ENCODE assay signal across 1 cellular context in the genomic region with DNA sequence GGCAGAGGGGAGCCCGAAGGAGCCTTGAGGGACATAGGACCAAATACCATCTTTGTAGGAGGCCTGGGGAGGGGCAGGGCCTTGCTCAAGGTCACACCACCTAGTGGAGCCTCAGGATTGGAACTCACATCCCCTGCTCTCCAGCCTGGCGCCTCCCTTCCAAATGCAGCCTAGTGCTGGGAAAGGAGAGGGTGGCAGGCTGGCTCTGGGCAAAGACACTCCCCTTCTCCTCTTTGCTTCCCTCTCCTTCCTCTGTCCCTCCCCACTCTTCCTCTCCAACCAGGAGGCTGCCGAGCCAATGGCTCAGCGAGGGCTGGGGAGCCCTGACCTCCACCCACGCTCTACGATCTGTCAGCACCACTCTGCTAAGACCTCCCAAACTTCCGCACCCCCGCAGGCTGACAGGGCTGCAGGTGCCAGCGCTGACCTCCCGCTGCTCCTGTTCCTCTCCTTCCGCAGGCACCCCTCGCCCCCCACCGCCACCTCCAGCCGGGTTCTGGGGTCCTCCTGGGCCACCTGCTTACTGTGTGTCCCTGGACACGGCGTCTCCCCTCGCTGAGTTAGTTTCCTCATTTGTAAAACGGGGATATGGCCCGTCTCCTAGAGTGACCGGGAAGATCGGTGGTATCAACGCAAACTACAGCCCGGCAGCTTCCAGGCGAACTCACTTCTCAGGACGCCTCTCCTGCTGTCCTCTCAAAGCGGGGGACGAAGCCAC.
TF ChIP-seq lines count a peak whose summit lies in the region.

No MANE protein-coding gene starts in this region.

TF ChIP-seq in HepG2, 621 proteins besides CTCF, POLR2A, EP300 and RAD21 (continues in another document):
- TF ChIP-seq, protein P1, sequence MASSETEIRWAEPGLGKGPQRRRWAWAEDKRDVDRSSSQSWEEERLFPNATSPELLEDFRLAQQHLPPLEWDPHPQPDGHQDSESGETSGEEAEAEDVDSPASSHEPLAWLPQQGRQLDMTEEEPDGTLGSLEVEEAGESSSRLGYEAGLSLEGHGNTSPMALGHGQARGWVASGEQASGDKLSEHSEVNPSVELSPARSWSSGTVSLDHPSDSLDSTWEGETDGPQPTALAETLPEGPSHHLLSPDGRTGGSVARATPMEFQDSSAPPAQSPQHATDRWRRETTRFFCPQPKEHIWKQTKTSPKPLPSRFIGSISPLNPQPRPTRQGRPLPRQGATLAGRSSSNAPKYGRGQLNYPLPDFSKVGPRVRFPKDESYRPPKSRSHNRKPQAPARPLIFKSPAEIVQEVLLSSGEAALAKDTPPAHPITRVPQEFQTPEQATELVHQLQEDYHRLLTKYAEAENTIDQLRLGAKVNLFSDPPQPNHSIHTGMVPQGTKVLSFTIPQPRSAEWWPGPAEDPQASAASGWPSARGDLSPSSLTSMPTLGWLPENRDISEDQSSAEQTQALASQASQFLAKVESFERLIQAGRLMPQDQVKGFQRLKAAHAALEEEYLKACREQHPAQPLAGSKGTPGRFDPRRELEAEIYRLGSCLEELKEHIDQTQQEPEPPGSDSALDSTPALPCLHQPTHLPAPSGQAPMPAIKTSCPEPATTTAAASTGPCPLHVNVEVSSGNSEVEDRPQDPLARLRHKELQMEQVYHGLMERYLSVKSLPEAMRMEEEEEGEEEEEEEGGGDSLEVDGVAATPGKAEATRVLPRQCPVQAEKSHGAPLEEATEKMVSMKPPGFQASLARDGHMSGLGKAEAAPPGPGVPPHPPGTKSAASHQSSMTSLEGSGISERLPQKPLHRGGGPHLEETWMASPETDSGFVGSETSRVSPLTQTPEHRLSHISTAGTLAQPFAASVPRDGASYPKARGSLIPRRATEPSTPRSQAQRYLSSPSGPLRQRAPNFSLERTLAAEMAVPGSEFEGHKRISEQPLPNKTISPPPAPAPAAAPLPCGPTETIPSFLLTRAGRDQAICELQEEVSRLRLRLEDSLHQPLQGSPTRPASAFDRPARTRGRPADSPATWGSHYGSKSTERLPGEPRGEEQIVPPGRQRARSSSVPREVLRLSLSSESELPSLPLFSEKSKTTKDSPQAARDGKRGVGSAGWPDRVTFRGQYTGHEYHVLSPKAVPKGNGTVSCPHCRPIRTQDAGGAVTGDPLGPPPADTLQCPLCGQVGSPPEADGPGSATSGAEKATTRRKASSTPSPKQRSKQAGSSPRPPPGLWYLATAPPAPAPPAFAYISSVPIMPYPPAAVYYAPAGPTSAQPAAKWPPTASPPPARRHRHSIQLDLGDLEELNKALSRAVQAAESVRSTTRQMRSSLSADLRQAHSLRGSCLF (CRISPR knock-in tag; IDR thresholded peaks at IDR 0.05; ENCODE audit: borderline replicate concordance): no peak
- TF ChIP-seq SOX13 (IDR thresholded peaks at IDR 0.05) (no peak), SOX13 (CRISPR knock-in tag; conservative IDR thresholded peaks at IDR 0.05 in 1 of 2, IDR thresholded peaks at IDR 0.05 in 1 of 2) (no peak), FOXC1 (CRISPR knock-in tag; IDR thresholded peaks at IDR 0.05; ENCODE audit: borderline replicate concordance) (no peak), ZNF264 (CRISPR knock-in tag; IDR thresholded peaks at IDR 0.05) (no peak), NR2F6 (IDR thresholded peaks at IDR 0.05) (peak; percentile 12; the same call in 1 of the 2 replicates), NR2F6 (CRISPR knock-in tag; IDR thresholded peaks at IDR 0.05) (no peak), NAIF1 (CRISPR knock-in tag; IDR thresholded peaks at IDR 0.05; ENCODE audit: borderline replicate concordance) (no peak), ZNF256 (CRISPR knock-in tag; conservative IDR thresholded peaks at IDR 0.05) (no peak), TBX3 (IDR thresholded peaks at IDR 0.05; ENCODE audit: borderline replicate concordance) (no peak), ESRRA (CRISPR knock-in tag; IDR thresholded peaks at IDR 0.05; ENCODE audit: low read depth) (no peak), ZNF546 (CRISPR knock-in tag; conservative IDR thresholded peaks at IDR 0.05) (no peak), RFXAP (CRISPR knock-in tag; IDR thresholded peaks at IDR 0.05; ENCODE audit: borderline replicate concordance) (no peak), SYNCRIP (IDR thresholded peaks at IDR 0.05; ENCODE audit: insufficient read depth, low read depth, low read length) (no peak), ZNF460 (CRISPR knock-in tag; IDR thresholded peaks at IDR 0.05; ENCODE audit: borderline replicate concordance) (no peak), RAD51 (IDR thresholded peaks at IDR 0.05; ENCODE audit: borderline replicate concordance) (no peak), RFX5 (IDR thresholded peaks at IDR 0.05; ENCODE audit: low read depth, low read length) (no peak), NCOA2 (CRISPR knock-in tag; IDR thresholded peaks at IDR 0.05) (peak; percentile 15; the same call in 1 of the 2 replicates), MED1 (CRISPR knock-in tag; IDR thresholded peaks at IDR 0.05) (peak; percentile 63), MAFG (CRISPR knock-in tag; IDR thresholded peaks at IDR 0.05) (no peak), ATM (IDR thresholded peaks at IDR 0.05; ENCODE audit: borderline replicate concordance) (no peak), ADNP (CRISPR knock-in tag; IDR thresholded peaks at IDR 0.05) (no peak), CENPX (CRISPR knock-in tag; IDR thresholded peaks at IDR 0.05) (no peak), ZNF724P (CRISPR knock-in tag; IDR thresholded peaks at IDR 0.05; ENCODE audit: borderline replicate concordance) (no peak), ZNF777 (CRISPR knock-in tag; IDR thresholded peaks at IDR 0.05) (no peak), ZFP1 (CRISPR knock-in tag; IDR thresholded peaks at IDR 0.05) (no peak), ZNF160 (CRISPR knock-in tag; IDR thresholded peaks at IDR 0.05) (no peak; the same call in 1 of the 2 replicates), ZNF468 (CRISPR knock-in tag; IDR thresholded peaks at IDR 0.05) (no peak), ZNF781 (CRISPR knock-in tag; IDR thresholded peaks at IDR 0.05; ENCODE audit: borderline replicate concordance, not compliant biosample characterization) (no peak), ATAD3A (CRISPR knock-in tag; IDR thresholded peaks at IDR 0.05) (no peak), CEBPB (IDR thresholded peaks at IDR 0.05; ENCODE audit: borderline replicate concordance, low read depth, low read length) (no peak), ZNF703 (CRISPR knock-in tag; IDR thresholded peaks at IDR 0.05; ENCODE audit: borderline replicate concordance) (no peak), KLF11 (CRISPR knock-in tag; IDR thresholded peaks at IDR 0.05) (no peak), SIN3B (IDR thresholded peaks at IDR 0.05; ENCODE audit: low read length) (no peak), NKX3-1 (CRISPR knock-in tag; IDR thresholded peaks at IDR 0.05) (no peak)
- TF ChIP-seq, protein P2, sequence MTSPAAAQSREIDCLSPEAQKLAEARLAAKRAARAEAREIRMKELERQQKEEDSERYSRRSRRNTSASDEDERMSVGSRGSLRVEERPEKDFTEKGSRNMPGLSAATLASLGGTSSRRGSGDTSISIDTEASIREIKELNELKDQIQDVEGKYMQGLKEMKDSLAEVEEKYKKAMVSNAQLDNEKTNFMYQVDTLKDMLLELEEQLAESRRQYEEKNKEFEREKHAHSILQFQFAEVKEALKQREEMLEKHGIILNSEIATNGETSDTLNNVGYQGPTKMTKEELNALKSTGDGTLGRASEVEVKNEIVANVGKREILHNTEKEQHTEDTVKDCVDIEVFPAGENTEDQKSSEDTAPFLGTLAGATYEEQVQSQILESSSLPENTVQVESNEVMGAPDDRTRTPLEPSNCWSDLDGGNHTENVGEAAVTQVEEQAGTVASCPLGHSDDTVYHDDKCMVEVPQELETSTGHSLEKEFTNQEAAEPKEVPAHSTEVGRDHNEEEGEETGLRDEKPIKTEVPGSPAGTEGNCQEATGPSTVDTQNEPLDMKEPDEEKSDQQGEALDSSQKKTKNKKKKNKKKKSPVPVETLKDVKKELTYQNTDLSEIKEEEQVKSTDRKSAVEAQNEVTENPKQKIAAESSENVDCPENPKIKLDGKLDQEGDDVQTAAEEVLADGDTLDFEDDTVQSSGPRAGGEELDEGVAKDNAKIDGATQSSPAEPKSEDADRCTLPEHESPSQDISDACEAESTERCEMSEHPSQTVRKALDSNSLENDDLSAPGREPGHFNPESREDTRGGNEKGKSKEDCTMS (CRISPR knock-in tag; conservative IDR thresholded peaks at IDR 0.05): no peak
- TF ChIP-seq, protein P3, sequence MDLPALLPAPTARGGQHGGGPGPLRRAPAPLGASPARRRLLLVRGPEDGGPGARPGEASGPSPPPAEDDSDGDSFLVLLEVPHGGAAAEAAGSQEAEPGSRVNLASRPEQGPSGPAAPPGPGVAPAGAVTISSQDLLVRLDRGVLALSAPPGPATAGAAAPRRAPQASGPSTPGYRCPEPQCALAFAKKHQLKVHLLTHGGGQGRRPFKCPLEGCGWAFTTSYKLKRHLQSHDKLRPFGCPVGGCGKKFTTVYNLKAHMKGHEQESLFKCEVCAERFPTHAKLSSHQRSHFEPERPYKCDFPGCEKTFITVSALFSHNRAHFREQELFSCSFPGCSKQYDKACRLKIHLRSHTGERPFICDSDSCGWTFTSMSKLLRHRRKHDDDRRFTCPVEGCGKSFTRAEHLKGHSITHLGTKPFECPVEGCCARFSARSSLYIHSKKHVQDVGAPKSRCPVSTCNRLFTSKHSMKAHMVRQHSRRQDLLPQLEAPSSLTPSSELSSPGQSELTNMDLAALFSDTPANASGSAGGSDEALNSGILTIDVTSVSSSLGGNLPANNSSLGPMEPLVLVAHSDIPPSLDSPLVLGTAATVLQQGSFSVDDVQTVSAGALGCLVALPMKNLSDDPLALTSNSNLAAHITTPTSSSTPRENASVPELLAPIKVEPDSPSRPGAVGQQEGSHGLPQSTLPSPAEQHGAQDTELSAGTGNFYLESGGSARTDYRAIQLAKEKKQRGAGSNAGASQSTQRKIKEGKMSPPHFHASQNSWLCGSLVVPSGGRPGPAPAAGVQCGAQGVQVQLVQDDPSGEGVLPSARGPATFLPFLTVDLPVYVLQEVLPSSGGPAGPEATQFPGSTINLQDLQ (CRISPR knock-in tag; IDR thresholded peaks at IDR 0.05): no peak
- TF ChIP-seq, protein P4, sequence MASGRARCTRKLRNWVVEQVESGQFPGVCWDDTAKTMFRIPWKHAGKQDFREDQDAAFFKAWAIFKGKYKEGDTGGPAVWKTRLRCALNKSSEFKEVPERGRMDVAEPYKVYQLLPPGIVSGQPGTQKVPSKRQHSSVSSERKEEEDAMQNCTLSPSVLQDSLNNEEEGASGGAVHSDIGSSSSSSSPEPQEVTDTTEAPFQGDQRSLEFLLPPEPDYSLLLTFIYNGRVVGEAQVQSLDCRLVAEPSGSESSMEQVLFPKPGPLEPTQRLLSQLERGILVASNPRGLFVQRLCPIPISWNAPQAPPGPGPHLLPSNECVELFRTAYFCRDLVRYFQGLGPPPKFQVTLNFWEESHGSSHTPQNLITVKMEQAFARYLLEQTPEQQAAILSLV (CRISPR knock-in tag; IDR thresholded peaks at IDR 0.05; ENCODE audit: borderline replicate concordance): no peak; the same call in 1 of the 2 replicates
- TF ChIP-seq, protein P5, sequence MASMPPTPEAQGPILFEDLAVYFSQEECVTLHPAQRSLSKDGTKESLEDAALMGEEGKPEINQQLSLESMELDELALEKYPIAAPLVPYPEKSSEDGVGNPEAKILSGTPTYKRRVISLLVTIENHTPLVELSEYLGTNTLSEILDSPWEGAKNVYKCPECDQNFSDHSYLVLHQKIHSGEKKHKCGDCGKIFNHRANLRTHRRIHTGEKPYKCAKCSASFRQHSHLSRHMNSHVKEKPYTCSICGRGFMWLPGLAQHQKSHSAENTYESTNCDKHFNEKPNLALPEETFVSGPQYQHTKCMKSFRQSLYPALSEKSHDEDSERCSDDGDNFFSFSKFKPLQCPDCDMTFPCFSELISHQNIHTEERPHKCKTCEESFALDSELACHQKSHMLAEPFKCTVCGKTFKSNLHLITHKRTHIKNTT (CRISPR knock-in tag; IDR thresholded peaks at IDR 0.05): no peak
- TF ChIP-seq, protein P6, sequence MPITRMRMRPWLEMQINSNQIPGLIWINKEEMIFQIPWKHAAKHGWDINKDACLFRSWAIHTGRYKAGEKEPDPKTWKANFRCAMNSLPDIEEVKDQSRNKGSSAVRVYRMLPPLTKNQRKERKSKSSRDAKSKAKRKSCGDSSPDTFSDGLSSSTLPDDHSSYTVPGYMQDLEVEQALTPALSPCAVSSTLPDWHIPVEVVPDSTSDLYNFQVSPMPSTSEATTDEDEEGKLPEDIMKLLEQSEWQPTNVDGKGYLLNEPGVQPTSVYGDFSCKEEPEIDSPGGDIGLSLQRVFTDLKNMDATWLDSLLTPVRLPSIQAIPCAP (CRISPR knock-in tag; IDR thresholded peaks at IDR 0.05; ENCODE audit: low read depth): no peak
- TF ChIP-seq, protein P7, sequence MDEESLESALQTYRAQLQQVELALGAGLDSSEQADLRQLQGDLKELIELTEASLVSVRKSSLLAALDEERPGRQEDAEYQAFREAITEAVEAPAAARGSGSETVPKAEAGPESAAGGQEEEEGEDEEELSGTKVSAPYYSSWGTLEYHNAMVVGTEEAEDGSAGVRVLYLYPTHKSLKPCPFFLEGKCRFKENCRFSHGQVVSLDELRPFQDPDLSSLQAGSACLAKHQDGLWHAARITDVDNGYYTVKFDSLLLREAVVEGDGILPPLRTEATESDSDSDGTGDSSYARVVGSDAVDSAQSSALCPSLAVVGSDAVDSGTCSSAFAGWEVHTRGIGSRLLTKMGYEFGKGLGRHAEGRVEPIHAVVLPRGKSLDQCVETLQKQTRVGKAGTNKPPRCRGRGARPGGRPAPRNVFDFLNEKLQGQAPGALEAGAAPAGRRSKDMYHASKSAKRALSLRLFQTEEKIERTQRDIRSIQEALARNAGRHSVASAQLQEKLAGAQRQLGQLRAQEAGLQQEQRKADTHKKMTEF (CRISPR knock-in tag; IDR thresholded peaks at IDR 0.05): no peak
- TF ChIP-seq, protein P8, sequence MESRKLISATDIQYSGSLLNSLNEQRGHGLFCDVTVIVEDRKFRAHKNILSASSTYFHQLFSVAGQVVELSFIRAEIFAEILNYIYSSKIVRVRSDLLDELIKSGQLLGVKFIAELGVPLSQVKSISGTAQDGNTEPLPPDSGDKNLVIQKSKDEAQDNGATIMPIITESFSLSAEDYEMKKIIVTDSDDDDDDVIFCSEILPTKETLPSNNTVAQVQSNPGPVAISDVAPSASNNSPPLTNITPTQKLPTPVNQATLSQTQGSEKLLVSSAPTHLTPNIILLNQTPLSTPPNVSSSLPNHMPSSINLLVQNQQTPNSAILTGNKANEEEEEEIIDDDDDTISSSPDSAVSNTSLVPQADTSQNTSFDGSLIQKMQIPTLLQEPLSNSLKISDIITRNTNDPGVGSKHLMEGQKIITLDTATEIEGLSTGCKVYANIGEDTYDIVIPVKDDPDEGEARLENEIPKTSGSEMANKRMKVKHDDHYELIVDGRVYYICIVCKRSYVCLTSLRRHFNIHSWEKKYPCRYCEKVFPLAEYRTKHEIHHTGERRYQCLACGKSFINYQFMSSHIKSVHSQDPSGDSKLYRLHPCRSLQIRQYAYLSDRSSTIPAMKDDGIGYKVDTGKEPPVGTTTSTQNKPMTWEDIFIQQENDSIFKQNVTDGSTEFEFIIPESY (CRISPR knock-in tag; IDR thresholded peaks at IDR 0.05): no peak
- TF ChIP-seq, protein P9, sequence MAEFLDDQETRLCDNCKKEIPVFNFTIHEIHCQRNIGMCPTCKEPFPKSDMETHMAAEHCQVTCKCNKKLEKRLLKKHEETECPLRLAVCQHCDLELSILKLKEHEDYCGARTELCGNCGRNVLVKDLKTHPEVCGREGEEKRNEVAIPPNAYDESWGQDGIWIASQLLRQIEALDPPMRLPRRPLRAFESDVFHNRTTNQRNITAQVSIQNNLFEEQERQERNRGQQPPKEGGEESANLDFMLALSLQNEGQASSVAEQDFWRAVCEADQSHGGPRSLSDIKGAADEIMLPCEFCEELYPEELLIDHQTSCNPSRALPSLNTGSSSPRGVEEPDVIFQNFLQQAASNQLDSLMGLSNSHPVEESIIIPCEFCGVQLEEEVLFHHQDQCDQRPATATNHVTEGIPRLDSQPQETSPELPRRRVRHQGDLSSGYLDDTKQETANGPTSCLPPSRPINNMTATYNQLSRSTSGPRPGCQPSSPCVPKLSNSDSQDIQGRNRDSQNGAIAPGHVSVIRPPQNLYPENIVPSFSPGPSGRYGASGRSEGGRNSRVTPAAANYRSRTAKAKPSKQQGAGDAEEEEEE (CRISPR knock-in tag; IDR thresholded peaks at IDR 0.05; ENCODE audit: borderline replicate concordance): no peak
